8 cellular contexts compared by ENCODE assay signal in the genomic region with DNA sequence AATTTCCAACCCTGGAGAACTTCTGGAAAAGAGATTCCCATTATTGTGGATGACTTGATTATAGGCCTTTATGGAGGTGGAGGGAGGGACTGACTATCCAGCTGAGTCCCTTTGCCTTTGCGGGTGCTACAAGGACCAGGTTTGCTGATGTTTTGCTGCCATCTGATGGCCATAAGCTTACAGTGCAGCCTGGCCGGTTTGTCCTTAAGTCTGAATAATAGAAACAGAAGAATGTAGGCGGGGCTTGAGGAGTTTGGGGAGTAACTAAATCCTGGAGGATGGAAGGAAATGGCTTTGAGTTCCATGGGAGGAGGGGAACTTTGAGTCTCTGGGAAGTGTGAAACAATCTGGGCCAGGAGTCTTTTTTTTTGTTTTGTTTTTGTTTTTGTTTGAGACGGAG. TPM values are rescaled to one million over a fixed set of nuclear protein-coding genes. Genes with fewer than 3 reads are reported as not detected.
DNase-seq lines count a peak whose midpoint lies in the region; ATAC-seq, FAIRE-seq and TF ChIP-seq lines count a peak whose summit lies in the region.

No MANE protein-coding gene starts in this region.

- H3K36me3 Mint-ChIP-seq in CD14-positive monocyte, result peaks cover 0 to 3% of the 10 kb centered on the region in 2 donors

- peaks cover 7% of the 10 kb centered on the region for H3K4me1 Mint-ChIP-seq in CD14-positive monocyte

- peak; percentile 82 for TF ChIP-seq CTCF in CD14-positive monocyte (IDR thresholded peaks at IDR 0.05)

- H3K4me3 Mint-ChIP-seq in CD14-positive monocyte, result no peak overlapping the region

- H3K27me3 Mint-ChIP-seq in CD14-positive monocyte (ENCODE audit: low read depth in 3 of 3), result peaks cover 20 to 41% (median 38%) of the 10 kb centered on the region in 3 donors

- peak; percentile 81 for ATAC-seq in GM19372 (IDR thresholded peaks at IDR 0.05; ENCODE audit: low read depth, unreplicated experiment)

- DNase-seq in CD14-positive monocyte (ENCODE audit: low spot score) (peak; percentile 77), HS-27A (ENCODE audit: low read depth) (peak; percentile 72), NOMO-1 (lab: John Stamatoyannopoulos, UW; ENCODE audit: unreplicated experiment in 2 of 2) (peak; percentile 61 to 80), midbrain (lab: John Stamatoyannopoulos, UW) (peak; percentile 88)
- DNase-seq in activated CD8-positive, alpha-beta memory T cell treated with anti-CD3 and anti-CD28 coated beads for 24 hours, result peak; percentile 83
- peak; percentile 37 for DNase-seq in stimulated activated CD8-positive, alpha-beta memory T cell treated with anti-CD3 and anti-CD28 coated beads, Interleukin-7, amount 100 ng/mL, for 24 hours (ENCODE audit: low read depth)

- H3K9me3 Mint-ChIP-seq in CD14-positive monocyte, result no peaks in the 10 kb centered on the region

- intact Hi-C loops in CD14-positive monocyte (cut with micrococcal nuclease), result loop anchor here in 1 of 2 donors (10.0 kb wide), 2 partner anchors 130 to 160 kb away; a partner anchor contains a TSS

- no peak overlapping the region for H3K27ac Mint-ChIP-seq in CD14-positive monocyte

- FAIRE-seq in endometrium (lab: Jason Lieb, UNC), result peak; percentile 96

RNA-seq across cellular contexts. Expression of a gene that starts 55.7 kb away (rescaled TPM):
- polyA plus RNA-seq in CD14-positive monocyte, result 100 to 1,000 TPM; 121 to 134 TPM

Comparison
In these comparisons a context has a peak if more than half of its experiments do, and no peak if none do; other contexts are left out.
1. Peak in every context shown above with its lines: DNase-seq and ATAC-seq.
2. DNase-seq: peak in every context shown above with its lines; median percentile 88 in midbrain; 83 in activated CD8-positive, alpha-beta memory T cell treated with anti-CD3 and anti-CD28 coated beads for 24 hours; 77 in CD14-positive monocyte; 72 in HS-27A; 70 in NOMO-1; 37 in stimulated activated CD8-positive, alpha-beta memory T cell treated with anti-CD3 and anti-CD28 coated beads, Interleukin-7, amount 100 ng/mL, for 24 hours.